ENCODE assay signal across 29 cellular contexts in genomic region chr15:27676647-27677046, GRCh38.
"Had no signal": no experiment of that assay in that cellular context is flagged by ENCODE, and none has a peak within 500 bp of the region (broad histone marks: within the 10 kb centered on the region; RNA-seq: fewer than 3 reads in every experiment).

No MANE protein-coding gene starts in this region.

- H3K4me3 Mint-ChIP-seq: naive B cell; naive thymus-derived CD8-positive, alpha-beta T cell; natural killer cell treated with Interleukin-12 subunit alpha and Interleukin-12 subunit beta and Interleukin-15 and Interleukin-18, amount 100 ng/mL, for 72 hours; nephron progenitor cell; neural crest cell; stimulated activated memory B cell treated with anti-CD40 and anti-IgM and Interleukin-4, amounts not matched to agents 10 μg/mL and 1 μg/mL and 100 μg/mL, for 72 hours; stimulated activated naive CD8-positive, alpha-beta T cell treated with anti-CD3 and anti-CD28 coated beads, Interleukin-15, amount 100 ng/mL, for 72 hours; type B pancreatic cell had no signal

- H3K9me3 Mint-ChIP-seq: natural killer cell treated with Interleukin-12 subunit alpha and Interleukin-12 subunit beta and Interleukin-15 and Interleukin-18, amount 100 ng/mL, for 72 hours; nephron progenitor cell; neural crest cell; stimulated activated memory B cell treated with anti-CD40 and anti-IgM and Interleukin-4, amounts not matched to agents 10 μg/mL and 1 μg/mL and 100 μg/mL, for 72 hours; type B pancreatic cell had no signal

- H3K9me3 ChIP-seq: neutrophil, pancreas, prostate gland, right lobe of liver, sigmoid colon, suprapubic skin, testis, tibial artery, transverse colon, upper lobe of right lung, uterus had no signal

- H3K27me3 Mint-ChIP-seq: natural killer cell treated with Interleukin-12 subunit alpha and Interleukin-12 subunit beta and Interleukin-15 and Interleukin-18, amount 100 ng/mL, for 72 hours; stimulated activated memory B cell treated with anti-CD40 and anti-IgM and Interleukin-4, amounts not matched to agents 10 μg/mL and 1 μg/mL and 100 μg/mL, for 72 hours had no signal

- ATAC-seq: naive thymus-derived CD8-positive, alpha-beta T cell; natural killer cell treated with Interleukin-12 subunit alpha and Interleukin-12 subunit beta and Interleukin-15 and Interleukin-18, amount 100 ng/mL, for 72 hours; pancreas; right cardiac atrium; right lobe of liver; stimulated activated memory B cell treated with anti-CD40 and anti-IgM and Interleukin-4, amounts not matched to agents 10 μg/mL and 1 μg/mL and 100 μg/mL, for 72 hours; stimulated activated naive CD8-positive, alpha-beta T cell treated with anti-CD3 and anti-CD28 coated beads, Interleukin-15, amount 100 ng/mL, for 72 hours; stimulated activated naive CD8-positive, alpha-beta T cell treated with anti-CD3 and anti-CD28 coated beads, Interleukin-15, Interleukin-2, amounts not matched to agents 100 U/mL and 50 U/mL, for 24 hours; upper lobe of right lung had no signal

- H3K27ac Mint-ChIP-seq: naive thymus-derived CD8-positive, alpha-beta T cell; natural killer cell treated with Interleukin-12 subunit alpha and Interleukin-12 subunit beta and Interleukin-15 and Interleukin-18, amount 100 ng/mL, for 72 hours; nephron progenitor cell; stimulated activated memory B cell treated with anti-CD40 and anti-IgM and Interleukin-4, amounts not matched to agents 10 μg/mL and 1 μg/mL and 100 μg/mL, for 72 hours; stimulated activated naive CD8-positive, alpha-beta T cell treated with anti-CD3 and anti-CD28 coated beads, Interleukin-15, amount 100 ng/mL, for 72 hours; type B pancreatic cell had no signal

- H3K4me3 ChIP-seq: pancreas, prostate gland, right lobe of liver, sigmoid colon, suprapubic skin, testis, tibial artery, transverse colon, upper lobe of right lung, uterus had no signal

- H3K27ac ChIP-seq: neutrophil, pancreas, prostate gland, right lobe of liver, sigmoid colon, suprapubic skin, testis, tibial artery, transverse colon, upper lobe of right lung, uterus had no signal

- H3K36me3 Mint-ChIP-seq: naive B cell; naive thymus-derived CD8-positive, alpha-beta T cell; natural killer cell treated with Interleukin-12 subunit alpha and Interleukin-12 subunit beta and Interleukin-15 and Interleukin-18, amount 100 ng/mL, for 72 hours; stimulated activated memory B cell treated with anti-CD40 and anti-IgM and Interleukin-4, amounts not matched to agents 10 μg/mL and 1 μg/mL and 100 μg/mL, for 72 hours; type B pancreatic cell had no signal

- H3K4me1 ChIP-seq: pancreas, prostate gland, right lobe of liver, suprapubic skin, testis, tibial artery, upper lobe of right lung, uterus had no signal

- DNase-seq: naive B cell; naive thymus-derived CD8-positive, alpha-beta T cell; nephron progenitor cell; nucleus accumbens; pancreas; right cardiac atrium; right lobe of liver; sigmoid colon; small intestine; stimulated activated CD4-positive, alpha-beta T cell treated with anti-CD3 and anti-CD28 coated beads, Interleukin-15, amount 100 ng/mL, for 24 hours; stimulated activated CD4-positive, alpha-beta T cell treated with anti-CD3 and anti-CD28 coated beads, Interleukin-2, amount 100 ng/mL, for 24 hours; stimulated activated CD4-positive, alpha-beta T cell treated with anti-CD3 and anti-CD28 coated beads, Interleukin-2, amount 100 ng/mL, for 48 hours; stimulated activated CD4-positive, alpha-beta T cell treated with anti-CD3 and anti-CD28 coated beads, Interleukin-4, amount 100 ng/mL, for 24 hours; stimulated activated naive CD4-positive, alpha-beta T cell; stimulated activated naive CD8-positive, alpha-beta T cell treated with anti-CD3 and anti-CD28 coated beads, Interleukin-15, amount 100 ng/mL, for 72 hours; stimulated activated naive CD8-positive, alpha-beta T cell treated with anti-CD3 and anti-CD28 coated beads, Interleukin-15, Interleukin-2, amounts not matched to agents 100 U/mL and 50 U/mL, for 24 hours; substantia nigra; testis; tibial artery; transverse colon; upper lobe of right lung; uterus had no signal

- H3K27me3 ChIP-seq: pancreas, right lobe of liver, sigmoid colon, suprapubic skin, testis, tibial artery, transverse colon, upper lobe of right lung, uterus had no signal

- H3K4me1 Mint-ChIP-seq: naive B cell; naive thymus-derived CD8-positive, alpha-beta T cell; stimulated activated memory B cell treated with anti-CD40 and anti-IgM and Interleukin-4, amounts not matched to agents 10 μg/mL and 1 μg/mL and 100 μg/mL, for 72 hours; stimulated activated naive CD8-positive, alpha-beta T cell treated with anti-CD3 and anti-CD28 coated beads, Interleukin-15, amount 100 ng/mL, for 72 hours had no signal

- H3K36me3 ChIP-seq: neutrophil, pancreas, prostate gland, right lobe of liver, sigmoid colon, suprapubic skin, tibial artery, transverse colon, upper lobe of right lung, uterus had no signal
